ENCODE assay signal across 12 cellular contexts in the genomic region with DNA sequence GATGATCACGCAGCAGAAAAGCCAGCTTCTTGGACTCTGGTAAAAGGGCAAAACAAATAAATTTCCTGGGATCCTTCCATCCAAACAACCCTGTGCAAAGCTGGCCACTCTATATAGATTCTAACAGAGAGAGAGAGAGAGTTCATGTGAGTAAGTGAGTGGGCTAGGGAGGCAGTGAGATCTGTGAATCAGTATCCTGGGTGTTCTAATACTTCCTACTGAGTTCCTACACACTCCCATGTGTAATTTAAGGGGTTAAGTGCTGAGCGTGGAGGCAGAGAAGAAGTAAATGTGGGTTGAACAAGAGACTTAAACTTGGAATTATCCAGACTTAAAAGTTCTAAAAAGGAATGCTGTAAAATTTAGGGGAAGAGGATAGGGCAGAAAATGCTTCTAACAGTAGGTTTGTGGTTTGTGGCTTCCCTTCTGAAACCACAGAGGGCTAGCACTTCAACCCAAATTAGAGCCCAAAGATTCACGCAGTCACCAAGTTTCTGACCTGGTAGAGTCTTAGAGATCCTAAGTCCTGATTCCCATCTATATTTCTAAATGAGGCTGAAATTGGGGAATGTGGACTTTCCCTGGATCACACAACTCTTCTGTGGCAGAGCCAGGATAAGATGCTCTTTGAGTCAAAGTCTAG.
DNase-seq lines count a peak whose midpoint lies in the region; ATAC-seq lines count a peak whose summit lies in the region.
"Had no signal": no experiment of that assay in that cellular context is flagged by ENCODE, and none has a peak within 500 bp of the region (broad histone marks: within the 10 kb centered on the region; RNA-seq: fewer than 3 reads in every experiment).

No MANE protein-coding gene starts in this region.

- ATAC-seq in GM18511 (IDR thresholded peaks at IDR 0.05; ENCODE audit: unreplicated experiment): peak; percentile 87
- ATAC-seq in GM21737 (IDR thresholded peaks at IDR 0.05; ENCODE audit: unreplicated experiment): peak; percentile 55
- ATAC-seq: K562 had no signal

- peak; percentile 33 for DNase-seq in HS-5 (ENCODE audit: low read depth)
- peak; percentile 79 for DNase-seq in fibroblast of peridontal ligament (ENCODE audit: extremely low read depth)
- DNase-seq in NCI-H748 (lab: John Stamatoyannopoulos, UW; ENCODE audit: unreplicated experiment): no peak
- DNase-seq in anterior cingulate cortex (lab: John Stamatoyannopoulos, UW): no peak
- no peak for DNase-seq in epidermal melanocyte (ENCODE audit: insufficient read length, low spot score)
- DNase-seq in NCI-H2227 treated with DMSO at 0.1 percent for 48 hours (lab: John Stamatoyannopoulos, UW): no peak
- DNase-seq: activated naive CD4-positive, alpha-beta T cell; DND-41; NCI-H524 treated with DMSO at 0.1 percent for 48 hours had no signal

Comparison
In these comparisons a context has a peak if more than half of its experiments do, and no peak if none do; other contexts are left out.
1. DNase-seq: peak in HS-5 (single experiment) and fibroblast of peridontal ligament (single experiment); none in NCI-H748 (single experiment), anterior cingulate cortex (0 of 58), epidermal melanocyte (single experiment) and NCI-H2227 treated with DMSO at 0.1 percent for 48 hours (single experiment).